Comparison of ENCODE assay signal across 9 cellular contexts in genomic region chr15:49901867-49902775, GRCh38.
A peak's percentile ranks its signal among the peaks of the same experiment; 100 is the strongest.
DNase-seq lines count a peak whose midpoint lies in the region; ATAC-seq and TF ChIP-seq lines count a peak whose summit lies in the region.
"Had no signal": no experiment of that assay in that cellular context is flagged by ENCODE, and none has a peak within 500 bp of the region (broad histone marks: within the 10 kb centered on the region; RNA-seq: fewer than 3 reads in every experiment).

No MANE protein-coding gene starts in this region.

- H2AFZ ChIP-seq in OCI-LY7 (ENCODE audit: low read length) (no peak overlapping the region), parathyroid adenoma (no peak overlapping the region)

- no peak for ATAC-seq in HG03521 (IDR thresholded peaks at IDR 0.05; ENCODE audit: unreplicated experiment)

- H3K27me3 ChIP-seq in esophagus squamous epithelium (no peaks in the 10 kb centered on the region), parathyroid adenoma (ENCODE audit: control insufficient read depth, insufficient read depth, low read length) (no peaks in the 10 kb centered on the region)

- no peaks in the 10 kb centered on the region for H3K36me3 ChIP-seq in OCI-LY7 (ENCODE audit: insufficient read depth, low read length)
- no peaks in the 10 kb centered on the region for H3K36me3 ChIP-seq in esophagus squamous epithelium
- no peaks in the 10 kb centered on the region for H3K36me3 ChIP-seq in parathyroid adenoma (ENCODE audit: control insufficient read depth, insufficient read depth, low read length)

- no peak for TF ChIP-seq POLR2A in esophagus squamous epithelium (IDR thresholded peaks at IDR 0.05)

- CTCF ChIA-PET in OCI-LY7 (lab: Charles Lee; ENCODE audit: unreplicated experiment), result no interaction called here

- H3K27me3 Mint-ChIP-seq in progenitor cell of endocrine pancreas, result no peaks in the 10 kb centered on the region

- H3K4me1 ChIP-seq in OCI-LY7 (ENCODE audit: insufficient read depth, low read length, poor library complexity, severe bottlenecking) (no peaks in the 10 kb centered on the region), esophagus squamous epithelium (peaks cover 0 to 25% (median 0%) of the 10 kb centered on the region in 3 donors), parathyroid adenoma (no peaks in the 10 kb centered on the region)

- H3K9me3 ChIP-seq in OCI-LY7 (ENCODE audit: low read length) (no peaks in the 10 kb centered on the region), esophagus squamous epithelium (no peaks in the 10 kb centered on the region), parathyroid adenoma (ENCODE audit: control insufficient read depth, low read length) (no peaks in the 10 kb centered on the region)

- H3K9me3 Mint-ChIP-seq in progenitor cell of endocrine pancreas (ENCODE audit: low read depth), result no peaks in the 10 kb centered on the region

- DNase-seq in AG09309 (ENCODE audit: low read depth) (no peak), OCI-LY7 (ENCODE audit: low spot score) (no peak), esophagus squamous epithelium (lab: John Stamatoyannopoulos, UW) (no peak), progenitor cell of endocrine pancreas (ENCODE audit: low spot score, unreplicated experiment) (no peak)
- no peak for DNase-seq in activated naive CD4-positive, alpha-beta T cell treated with Interleukin-2 at 50 U/mL for 16 hours
- DNase-seq in stimulated activated CD4-positive, alpha-beta T cell treated with anti-CD3 and anti-CD28 coated beads, Interleukin-12 subunit alpha, Interleukin-12 subunit beta, amount 100 ng/mL, for 4 hours, result no peak
- DNase-seq: activated CD4-positive, CD25-positive, alpha-beta regulatory T cell treated with anti-CD3 and anti-CD28 coated beads, Interleukin-2, amount 50 U/mL, for 72 hours had no signal

- WGBS in esophagus squamous epithelium, 2 donors, result 37 to 42% methylated on average over 3 of the region's 3 CpGs

- H3K27ac Mint-ChIP-seq in progenitor cell of endocrine pancreas, result no peak overlapping the region

- intact Hi-C loops in OCI-LY7 (cut with micrococcal nuclease; ENCODE audit: unreplicated experiment) (no loop called here), esophagus squamous epithelium (cut with DNase I) (no loop called here)

- H3K4me2 ChIP-seq in OCI-LY7 (ENCODE audit: low read length), result no peak overlapping the region
- H3K4me2 ChIP-seq in parathyroid adenoma (ENCODE audit: low read length), result no peak overlapping the region

- no peak overlapping the region for H3K9ac ChIP-seq in parathyroid adenoma

- H4K20me1 ChIP-seq in OCI-LY7 (ENCODE audit: insufficient read depth, low read length), result no peaks in the 10 kb centered on the region

- no peaks in the 10 kb centered on the region for H3K4me1 Mint-ChIP-seq in progenitor cell of endocrine pancreas (ENCODE audit: low read depth)

- no peak overlapping the region for H3K4me3 ChIP-seq in AG09309 (ENCODE audit: control insufficient read depth, low read depth, low read length)
- H3K4me3 ChIP-seq in OCI-LY7 (ENCODE audit: low read depth, low read length, poor library complexity, severe bottlenecking), result no peak overlapping the region
- peak overlapping the region in 1 of 4 donors; percentile 9 for H3K4me3 ChIP-seq in esophagus squamous epithelium
- H3K4me3 ChIP-seq in parathyroid adenoma (ENCODE audit: low read depth, low read length), result no peak overlapping the region

- POLR2A ChIA-PET in OCI-LY7 (lab: Charles Lee), result interaction anchor here (0.5 to 0.7 kb wide), 3 partner anchors 45 to 797 kb away, joined by 3 to 4 read pairs (median 3); no protein-coding TSS in a partner anchor

- no peak overlapping the region for H3K4me3 Mint-ChIP-seq in progenitor cell of endocrine pancreas (ENCODE audit: low read depth)

- H3K9me2 ChIP-seq in OCI-LY7 (ENCODE audit: insufficient read depth, low read length), result no peaks in the 10 kb centered on the region; the same call in 1 of the 2 replicates

- BruUV-seq in OCI-LY7 (replicated peaks; lab: Mats Ljungman, UMichigan), result no TSS peak

- no peak overlapping the region for H3K27ac ChIP-seq in OCI-LY7 (ENCODE audit: low read depth, low read length, poor library complexity, severe bottlenecking)
- peak overlapping the region; percentile 15 to 86 (median 60) for H3K27ac ChIP-seq in esophagus squamous epithelium
- peak overlapping the region; percentile 4 for H3K27ac ChIP-seq in parathyroid adenoma

- TF ChIP-seq CTCF in AG09309 (IDR thresholded peaks at IDR 0.05; ENCODE audit: control insufficient read depth, insufficient read depth, low read depth, low read length, missing control alignments) (peak; percentile 53), OCI-LY7 (conservative IDR thresholded peaks at IDR 0.05; ENCODE audit: low read length) (peak; percentile 36; the same call in 1 of the 2 replicates), esophagus squamous epithelium (IDR thresholded peaks at IDR 0.05) (peak in 3 of 6 experiments; percentile 12 to 20 (median 15)), parathyroid adenoma (IDR thresholded peaks at IDR 0.05) (no peak), progenitor cell of endocrine pancreas (IDR thresholded peaks at IDR 0.05; ENCODE audit: unreplicated experiment) (no peak)

- no peaks in the 10 kb centered on the region for H3K36me3 Mint-ChIP-seq in progenitor cell of endocrine pancreas (ENCODE audit: insufficient read depth)

- H3K79me2 ChIP-seq in OCI-LY7 (ENCODE audit: insufficient read depth, low read depth, low read length) (no peaks in the 10 kb centered on the region), parathyroid adenoma (no peaks in the 10 kb centered on the region)

Comparison
In these comparisons a context has a peak if more than half of its experiments do, and no peak if none do; other contexts are left out.
1. CTCF ChIP-seq: peak in AG09309 (single experiment) and OCI-LY7 (single experiment); none in parathyroid adenoma (single experiment) and progenitor cell of endocrine pancreas (single experiment).